8 cellular contexts compared by ENCODE assay signal in the genomic region with DNA sequence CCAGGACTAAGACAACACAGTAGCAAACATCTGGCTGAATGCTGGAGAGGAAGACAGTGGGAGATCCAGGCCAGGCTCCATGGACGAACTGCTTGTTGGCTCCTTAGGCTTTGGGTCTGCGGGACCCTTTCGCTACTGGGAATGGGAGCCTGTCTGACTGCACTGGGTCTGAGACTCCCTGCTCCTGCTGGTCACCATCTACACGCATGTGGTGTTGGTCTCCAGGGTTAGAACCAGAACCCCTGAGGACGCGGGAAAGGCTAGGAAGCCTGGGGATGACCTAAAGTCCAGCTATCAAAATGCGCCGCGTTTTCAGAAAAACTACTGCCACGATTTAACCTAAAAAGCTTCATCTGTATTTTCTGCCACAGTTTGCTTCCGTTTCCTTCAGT. TPM values are rescaled to one million over a fixed set of nuclear protein-coding genes. Genes with fewer than 3 reads are reported as not detected.
DNase-seq lines count a peak whose midpoint lies in the region; ATAC-seq, FAIRE-seq and TF ChIP-seq lines count a peak whose summit lies in the region.

No MANE protein-coding gene starts in this region.

- TF ChIP-seq POLR2A in GM12891 (IDR thresholded peaks at IDR 0.05; ENCODE audit: low read depth, low read length) = no peak

- H3K4me1 Mint-ChIP-seq in effector memory CD8-positive, alpha-beta T cell (ENCODE audit: low read depth in 2 of 2) = peaks cover 25 to 33% of the 10 kb centered on the region in 2 donors
- peaks cover 27% of the 10 kb centered on the region for H3K4me1 Mint-ChIP-seq in nephron progenitor cell

- peak overlapping the region; percentile 90 to 99 for H3K4me3 Mint-ChIP-seq in effector memory CD8-positive, alpha-beta T cell
- peak overlapping the region; percentile 93 for H3K4me3 Mint-ChIP-seq in nephron progenitor cell

- peaks cover 50% of the 10 kb centered on the region for H3K36me3 Mint-ChIP-seq in effector memory CD8-positive, alpha-beta T cell (ENCODE audit: insufficient read depth)
- H3K36me3 Mint-ChIP-seq in nephron progenitor cell (ENCODE audit: low read depth) = peaks cover 17% of the 10 kb centered on the region

- H3K4me3 ChIP-seq in MG63 = peak overlapping the region; percentile 76

- H3K9me3 ChIP-seq in MG63 = no peaks in the 10 kb centered on the region

- peaks cover 8% of the 10 kb centered on the region for H3K36me3 ChIP-seq in MG63

- no peaks in the 10 kb centered on the region for H3K27me3 ChIP-seq in MG63

- H3K9me3 Mint-ChIP-seq in effector memory CD8-positive, alpha-beta T cell = no peaks in the 10 kb centered on the region
- peaks cover 15% of the 10 kb centered on the region for H3K9me3 Mint-ChIP-seq in nephron progenitor cell

- ATAC-seq in effector memory CD8-positive, alpha-beta T cell (replicated peaks) = no peak
- no peak for ATAC-seq in GM19397 (IDR thresholded peaks at IDR 0.05; ENCODE audit: unreplicated experiment)

- DNase-seq in Ammon's horn (ENCODE audit: low spot score) (peak; percentile 31), MG63 (no peak), nephron progenitor cell (no peak), GM12891 (ENCODE audit: insufficient read length, low spot score) (no peak), OCI-M2 (lab: John Stamatoyannopoulos, UW; ENCODE audit: unreplicated experiment) (no peak), NCI-H69 (lab: John Stamatoyannopoulos, UW) (no peak)
- DNase-seq in effector memory CD8-positive, alpha-beta T cell = no peak

- H3K27me3 Mint-ChIP-seq in effector memory CD8-positive, alpha-beta T cell = peaks cover 11 to 12% of the 10 kb centered on the region in 2 donors
- peaks cover 38% of the 10 kb centered on the region for H3K27me3 Mint-ChIP-seq in nephron progenitor cell (ENCODE audit: low read depth, poor library complexity)

- H3K27ac Mint-ChIP-seq in effector memory CD8-positive, alpha-beta T cell = peak overlapping the region; percentile 98 to 100
- no peak overlapping the region for H3K27ac Mint-ChIP-seq in nephron progenitor cell

- no peak for TF ChIP-seq CTCF in nephron progenitor cell (IDR thresholded peaks at IDR 0.05)

- no peak for FAIRE-seq in GM12891 (lab: Jason Lieb, UNC)

TF ChIP-seq in GM12891, 5 proteins besides CTCF, POLR2A, EP300 and RAD21:
- TF ChIP-seq PAX5 (IDR thresholded peaks at IDR 0.05; ENCODE audit: insufficient read depth, low read length, severe bottlenecking) = no peak
- no peak for TF ChIP-seq POLR2AphosphoS5 (IDR thresholded peaks at IDR 0.05; ENCODE audit: low read depth, low read length)
- TF ChIP-seq TAF1 (IDR thresholded peaks at IDR 0.05; ENCODE audit: low read depth, low read length) = no peak
- no peak for TF ChIP-seq SPI1 (IDR thresholded peaks at IDR 0.05; ENCODE audit: low read depth, low read length)
- TF ChIP-seq POU2F2 (IDR thresholded peaks at IDR 0.05; ENCODE audit: low read depth, low read length) = no peak

RNA-seq across cellular contexts. Expression of a gene that starts 0.8 kb away (rescaled TPM):
- total RNA-seq in MG63 (2014; rRNA removed; shearing (Covaris generic); ENCODE audit: low replicate concordance) = 89.7 and 126 TPM in 2 replicates
- 60.3 TPM for polyA plus RNA-seq in GM12891 (2012; ENCODE audit: low read depth, missing spikeins)
